In the genomic region with DNA sequence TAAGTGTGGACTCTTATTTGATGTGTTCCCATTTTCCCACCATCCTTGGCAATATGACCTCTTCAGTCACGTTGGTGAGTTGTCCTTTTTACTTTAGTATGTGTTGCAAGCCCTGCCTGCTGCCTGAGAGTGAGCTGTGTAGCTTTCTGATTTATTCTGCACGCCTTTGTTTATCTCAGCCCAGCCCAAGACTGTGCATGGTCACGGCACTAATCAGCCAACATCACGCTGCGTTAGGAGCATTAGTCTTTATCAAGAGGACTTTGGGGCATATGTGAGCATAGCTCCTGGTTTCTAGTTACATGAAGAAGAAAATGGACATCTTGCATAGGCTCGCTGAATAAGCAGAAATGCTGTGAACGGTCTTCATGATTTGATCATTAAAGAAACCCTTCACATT, we compare ENCODE assay signal across 1 cellular context.
TF ChIP-seq lines count a peak whose summit lies in the region.

No MANE protein-coding gene starts in this region.

TF ChIP-seq in HepG2, 621 proteins besides CTCF, POLR2A, EP300 and RAD21:
- no peak for TF ChIP-seq NFATC3 (CRISPR knock-in tag; IDR thresholded peaks at IDR 0.05)
